In genomic region chr14:93332853-93333630, GRCh38 we compare ENCODE assay signal across 1 cellular context.
TF ChIP-seq lines count a peak whose summit lies in the region.

TSS of gene BTBD7 (minus strand) at chr14:93333036. CDS start at chr14:93296051, 36,985 bp downstream.

TF ChIP-seq in WTC11, 78 proteins besides CTCF, POLR2A, EP300 and RAD21 (continued from another document):
- TF ChIP-seq ARID4B (CRISPR knock-in tag; IDR thresholded peaks at IDR 0.05; ENCODE audit: borderline replicate concordance) (peak; percentile 84; the same call in 1 of the 2 replicates), GABPB1 (CRISPR knock-in tag; IDR thresholded peaks at IDR 0.05) (peak; percentile 16; the same call in 1 of the 2 replicates), ERG (CRISPR knock-in tag; IDR thresholded peaks at IDR 0.05) (no peak), TEAD4 (CRISPR knock-in tag; IDR thresholded peaks at IDR 0.05) (no peak), GTF2I (CRISPR knock-in tag; conservative IDR thresholded peaks at IDR 0.05) (no peak), ETV6 (CRISPR knock-in tag; IDR thresholded peaks at IDR 0.05) (peak; percentile 81; the same call in 1 of the 2 replicates), USF1 (CRISPR knock-in tag; IDR thresholded peaks at IDR 0.05) (peak; percentile 91), FOXP1 (CRISPR knock-in tag; IDR thresholded peaks at IDR 0.05; ENCODE audit: borderline replicate concordance) (peak; percentile 73; the same call in 1 of the 2 replicates), OVOL2 (CRISPR knock-in tag; IDR thresholded peaks at IDR 0.05; ENCODE audit: borderline replicate concordance) (no peak), E2F5 (CRISPR knock-in tag; IDR thresholded peaks at IDR 0.05) (peak; percentile 91; the same call in 1 of the 2 replicates), SOX15 (CRISPR knock-in tag; IDR thresholded peaks at IDR 0.05) (no peak), NR1H2 (CRISPR knock-in tag; IDR thresholded peaks at IDR 0.05) (no peak), MYBL2 (CRISPR knock-in tag; IDR thresholded peaks at IDR 0.05) (0 out of 2 replicates have a peak, but pooled peaks have one; percentile 36), SP1 (CRISPR knock-in tag; conservative IDR thresholded peaks at IDR 0.05) (peak; percentile 63; the same call in 1 of the 2 replicates), TEAD1 (CRISPR knock-in tag; IDR thresholded peaks at IDR 0.05) (peak; percentile 44; the same call in 1 of the 2 replicates), CDX4 (CRISPR knock-in tag; IDR thresholded peaks at IDR 0.05; ENCODE audit: borderline replicate concordance) (no peak), ZNF396 (CRISPR knock-in tag; IDR thresholded peaks at IDR 0.05; ENCODE audit: borderline replicate concordance) (no peak), FOXK1 (CRISPR knock-in tag; IDR thresholded peaks at IDR 0.05) (peak; percentile 60; the same call in 1 of the 2 replicates), USF2 (CRISPR knock-in tag; IDR thresholded peaks at IDR 0.05) (peak; percentile 97)
- TF ChIP-seq, protein P1, sequence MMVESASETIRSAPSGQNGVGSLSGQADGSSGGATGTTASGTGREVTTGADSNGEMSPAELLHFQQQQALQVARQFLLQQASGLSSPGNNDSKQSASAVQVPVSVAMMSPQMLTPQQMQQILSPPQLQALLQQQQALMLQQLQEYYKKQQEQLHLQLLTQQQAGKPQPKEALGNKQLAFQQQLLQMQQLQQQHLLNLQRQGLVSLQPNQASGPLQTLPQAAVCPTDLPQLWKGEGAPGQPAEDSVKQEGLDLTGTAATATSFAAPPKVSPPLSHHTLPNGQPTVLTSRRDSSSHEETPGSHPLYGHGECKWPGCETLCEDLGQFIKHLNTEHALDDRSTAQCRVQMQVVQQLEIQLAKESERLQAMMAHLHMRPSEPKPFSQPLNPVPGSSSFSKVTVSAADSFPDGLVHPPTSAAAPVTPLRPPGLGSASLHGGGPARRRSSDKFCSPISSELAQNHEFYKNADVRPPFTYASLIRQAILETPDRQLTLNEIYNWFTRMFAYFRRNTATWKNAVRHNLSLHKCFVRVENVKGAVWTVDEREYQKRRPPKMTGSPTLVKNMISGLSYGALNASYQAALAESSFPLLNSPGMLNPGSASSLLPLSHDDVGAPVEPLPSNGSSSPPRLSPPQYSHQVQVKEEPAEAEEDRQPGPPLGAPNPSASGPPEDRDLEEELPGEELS (CRISPR knock-in tag; IDR thresholded peaks at IDR 0.05): peak; percentile 31
- TF ChIP-seq, protein P2, sequence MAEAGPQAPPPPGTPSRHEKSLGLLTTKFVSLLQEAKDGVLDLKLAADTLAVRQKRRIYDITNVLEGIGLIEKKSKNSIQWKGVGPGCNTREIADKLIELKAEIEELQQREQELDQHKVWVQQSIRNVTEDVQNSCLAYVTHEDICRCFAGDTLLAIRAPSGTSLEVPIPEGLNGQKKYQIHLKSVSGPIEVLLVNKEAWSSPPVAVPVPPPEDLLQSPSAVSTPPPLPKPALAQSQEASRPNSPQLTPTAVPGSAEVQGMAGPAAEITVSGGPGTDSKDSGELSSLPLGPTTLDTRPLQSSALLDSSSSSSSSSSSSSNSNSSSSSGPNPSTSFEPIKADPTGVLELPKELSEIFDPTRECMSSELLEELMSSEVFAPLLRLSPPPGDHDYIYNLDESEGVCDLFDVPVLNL (CRISPR knock-in tag; IDR thresholded peaks at IDR 0.05; ENCODE audit: borderline replicate concordance, low read depth): no peak
- TF ChIP-seq, protein P3, sequence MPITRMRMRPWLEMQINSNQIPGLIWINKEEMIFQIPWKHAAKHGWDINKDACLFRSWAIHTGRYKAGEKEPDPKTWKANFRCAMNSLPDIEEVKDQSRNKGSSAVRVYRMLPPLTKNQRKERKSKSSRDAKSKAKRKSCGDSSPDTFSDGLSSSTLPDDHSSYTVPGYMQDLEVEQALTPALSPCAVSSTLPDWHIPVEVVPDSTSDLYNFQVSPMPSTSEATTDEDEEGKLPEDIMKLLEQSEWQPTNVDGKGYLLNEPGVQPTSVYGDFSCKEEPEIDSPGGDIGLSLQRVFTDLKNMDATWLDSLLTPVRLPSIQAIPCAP (CRISPR knock-in tag; IDR thresholded peaks at IDR 0.05): peak; percentile 43; the same call in 1 of the 2 replicates
